ENCODE assay signal across 29 cellular contexts in the genomic region with DNA sequence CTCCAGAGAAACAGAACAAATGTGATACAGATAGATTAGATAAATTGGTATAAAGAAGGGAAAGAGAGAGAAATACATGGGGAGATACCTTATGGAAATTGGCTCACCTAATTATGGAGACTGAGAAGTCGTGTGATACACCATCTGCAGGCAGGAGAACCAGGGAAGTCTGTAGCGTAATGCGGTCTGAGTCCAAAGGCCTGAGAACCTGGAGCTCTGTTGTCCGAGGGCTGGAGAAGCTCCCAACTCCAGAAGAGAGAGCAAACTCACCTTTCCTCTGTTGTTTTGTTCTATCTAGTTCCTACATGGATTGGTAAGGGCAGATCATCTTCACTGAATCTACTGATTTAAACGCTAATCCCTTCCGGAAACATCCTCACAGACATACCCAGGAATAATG.
DNase-seq lines count a peak whose midpoint lies in the region; ATAC-seq, FAIRE-seq and TF ChIP-seq lines count a peak whose summit lies in the region.
"Had no signal": no experiment of that assay in that cellular context is flagged by ENCODE, and none has a peak within 500 bp of the region (broad histone marks: within the 10 kb centered on the region; RNA-seq: fewer than 3 reads in every experiment).

No MANE protein-coding gene starts in this region.

- POLR2A ChIA-PET in K562 (lab: Yijun Ruan, JAX): interaction anchor here (0.6 kb wide), 1 partner anchor 41 kb away, joined by 3 read pairs; no protein-coding TSS in a partner anchor

- intact Hi-C loops in K562 (cut with micrococcal nuclease): no loop called here

- DNase-seq in K562 (ENCODE audit: extremely low read depth in 1 of 4, low spot score in 3 of 4) (no peak), SIG-M5 treated with dmso at 0.1 percent for 504 hours (lab: John Stamatoyannopoulos, UW; ENCODE audit: unreplicated experiment) (no peak)
- DNase-seq: 8988T; ACHN; AML-193; BE2C; C1 segment of cervical spinal cord; Caco-2; Calu3; CD4-positive, alpha-beta memory T cell; CD4-positive, alpha-beta T cell; CD4-positive, CD25-positive, alpha-beta regulatory T cell; CD8-positive, alpha-beta memory T cell; CD8-positive, alpha-beta T cell; COR-L47; DMS 273 treated with DMSO at 0.1 percent for 48 hours; DMS153; DMS53; DMS79; DMS79 treated with DMSO at 0.1 percent for 48 hours; DND-41; EL had no signal

- TF ChIP-seq POLR2A in K562 (conservative IDR thresholded peaks at IDR 0.05): no peak

- H3K27me3 ChIP-seq in K562 (ENCODE audit: control insufficient read depth in 2 of 2, insufficient read depth in 2 of 2, low read length in 2 of 2): no peaks in the 10 kb centered on the region
- H3K27me3 ChIP-seq: BE2C; BLaER1; BLaER1 treated with 17β-estradiol and CSF1 and Interleukin-3, amounts not matched to agents 10 nM and 100 nM had no signal

- in situ Hi-C loops in K562 (cut with MboI): no loop called here

- H4K20me1 ChIP-seq in K562 (replicated peaks; ENCODE audit: control insufficient read depth, insufficient read depth, low read length): no peaks in the 10 kb centered on the region
- H4K20me1 ChIP-seq: BLaER1; BLaER1 treated with 17β-estradiol and CSF1 and Interleukin-3, amounts not matched to agents 10 nM and 100 nM had no signal

- H3K79me2 ChIP-seq in K562 (ENCODE audit: control insufficient read depth, insufficient read depth, low read length): no peaks in the 10 kb centered on the region

- TF ChIP-seq CTCF in K562 (IDR thresholded peaks at IDR 0.05 in 2 of 3, conservative IDR thresholded peaks at IDR 0.05 in 1 of 3; ENCODE audit: insufficient read depth in 2 of 3, low read depth in 1 of 3, low read length in 3 of 3): no peak

- H3K9me3 ChIP-seq in K562 (replicated peaks; ENCODE audit: control insufficient read depth, insufficient read depth, low read depth, low read length): no peaks in the 10 kb centered on the region
- H3K9me3 ChIP-seq: A549; BE2C; BLaER1; BLaER1 treated with 17β-estradiol and CSF1 and Interleukin-3, amounts not matched to agents 10 nM and 100 nM; Caco-2 had no signal

- no peak for TF ChIP-seq EP300 in K562 (IDR thresholded peaks at IDR 0.05; ENCODE audit: low read length)

- H3K4me2 ChIP-seq in K562 (ENCODE audit: insufficient read depth, low read length): no peak overlapping the region
- H3K4me2 ChIP-seq: A549; BLaER1; BLaER1 treated with 17β-estradiol and CSF1 and Interleukin-3, amounts not matched to agents 10 nM and 100 nM had no signal

- 2% methylated on average over 6 of the region's 6 CpGs for WGBS in K562 (ENCODE audit: insufficient coverage, low coverage, missing lambda C conversion rate)

- BruUV-seq in K562 (replicated peaks; lab: Mats Ljungman, UMichigan): no TSS peak

- H2AFZ ChIP-seq in K562 (ENCODE audit: low read depth, low read length): no peak overlapping the region

- no peak for ATAC-seq in K562
- ATAC-seq: A549; CD8-positive, alpha-beta T cell had no signal

- no peak for FAIRE-seq in K562 (lab: Jason Lieb, UNC)
- FAIRE-seq: A204.1, A549, D721Med had no signal

- no peak overlapping the region for H3K27ac ChIP-seq in K562 (ENCODE audit: extremely low read depth, low read depth, low read length)
- H3K27ac ChIP-seq: 22Rv1; A549; BLaER1; BLaER1 treated with 17β-estradiol and CSF1 and Interleukin-3, amounts not matched to agents 10 nM and 100 nM; C4-2B had no signal

- no peak overlapping the region for H3K9ac ChIP-seq in K562 (ENCODE audit: insufficient read depth in 1 of 2, low read depth in 2 of 2, low read length in 2 of 2)
- H3K9ac ChIP-seq: BLaER1; BLaER1 treated with 17β-estradiol and CSF1 and Interleukin-3, amounts not matched to agents 10 nM and 100 nM had no signal

- H3K36me3 ChIP-seq in K562 (ENCODE audit: control insufficient read depth, insufficient read depth, low read length): no peaks in the 10 kb centered on the region
- H3K36me3 ChIP-seq: BE2C; BLaER1; BLaER1 treated with 17β-estradiol and CSF1 and Interleukin-3, amounts not matched to agents 10 nM and 100 nM had no signal

- no peak overlapping the region for H3K4me3 ChIP-seq in K562
- H3K4me3 ChIP-seq: A549; BLaER1; BLaER1 treated with 17β-estradiol and CSF1 and Interleukin-3, amounts not matched to agents 10 nM and 100 nM had no signal

- no peaks in the 10 kb centered on the region for H3K4me1 ChIP-seq in K562 (replicated peaks in 1 of 2; ENCODE audit: control insufficient read depth in 2 of 2, insufficient read depth in 2 of 2, low read length in 2 of 2)
- H3K4me1 ChIP-seq: A549, BE2C had no signal

- CTCF ChIA-PET in K562 (lab: Yijun Ruan, JAX; ENCODE audit: low intra/inter-chr PET ratio): no interaction called here

- no peak for TF ChIP-seq RAD21 in K562 (CRISPR knock-in tag; conservative IDR thresholded peaks at IDR 0.05 in 1 of 2, IDR thresholded peaks at IDR 0.05 in 1 of 2)

- no peaks in the 10 kb centered on the region for H3K9me1 ChIP-seq in K562 (ENCODE audit: control insufficient read depth, insufficient read depth, low read length)

TF ChIP-seq in K562, 482 proteins besides CTCF, POLR2A, EP300 and RAD21:
- TF ChIP-seq ZNF12 (CRISPR knock-in tag; IDR thresholded peaks at IDR 0.05): no peak
- peak in 1 of 2 experiments; percentile 64; a peak in 1 of 3 replicates for TF ChIP-seq CBX3 (IDR thresholded peaks at IDR 0.05; ENCODE audit: borderline replicate concordance in 1 of 2, low read length in 2 of 2)
- 0 out of 2 replicates have a peak, but pooled peaks have one; percentile 39 for TF ChIP-seq IRF2 (CRISPR knock-in tag; IDR thresholded peaks at IDR 0.05)
- TF ChIP-seq, protein P1, sequence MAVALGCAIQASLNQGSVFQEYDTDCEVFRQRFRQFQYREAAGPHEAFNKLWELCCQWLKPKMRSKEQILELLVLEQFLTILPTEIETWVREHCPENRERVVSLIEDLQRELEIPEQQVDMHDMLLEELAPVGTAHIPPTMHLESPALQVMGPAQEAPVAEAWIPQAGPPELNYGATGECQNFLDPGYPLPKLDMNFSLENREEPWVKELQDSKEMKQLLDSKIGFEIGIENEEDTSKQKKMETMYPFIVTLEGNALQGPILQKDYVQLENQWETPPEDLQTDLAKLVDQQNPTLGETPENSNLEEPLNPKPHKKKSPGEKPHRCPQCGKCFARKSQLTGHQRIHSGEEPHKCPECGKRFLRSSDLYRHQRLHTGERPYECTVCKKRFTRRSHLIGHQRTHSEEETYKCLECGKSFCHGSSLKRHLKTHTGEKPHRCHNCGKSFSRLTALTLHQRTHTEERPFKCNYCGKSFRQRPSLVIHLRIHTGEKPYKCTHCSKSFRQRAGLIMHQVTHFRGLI (CRISPR knock-in tag; IDR thresholded peaks at IDR 0.05): no peak
- peak; percentile 39 for TF ChIP-seq SRSF7 (optimal IDR thresholded peaks at IDR 0.05; ENCODE audit: low read depth, low read length)
- peak; percentile 62 for TF ChIP-seq SETDB1 (IDR thresholded peaks at IDR 0.05; ENCODE audit: low read length)
- TF ChIP-seq ZNF507 (tag; conservative IDR thresholded peaks at IDR 0.05): peak; percentile 9; the same call in 1 of the 2 replicates
